ENCODE assay signal across 8 cellular contexts in the genomic region with DNA sequence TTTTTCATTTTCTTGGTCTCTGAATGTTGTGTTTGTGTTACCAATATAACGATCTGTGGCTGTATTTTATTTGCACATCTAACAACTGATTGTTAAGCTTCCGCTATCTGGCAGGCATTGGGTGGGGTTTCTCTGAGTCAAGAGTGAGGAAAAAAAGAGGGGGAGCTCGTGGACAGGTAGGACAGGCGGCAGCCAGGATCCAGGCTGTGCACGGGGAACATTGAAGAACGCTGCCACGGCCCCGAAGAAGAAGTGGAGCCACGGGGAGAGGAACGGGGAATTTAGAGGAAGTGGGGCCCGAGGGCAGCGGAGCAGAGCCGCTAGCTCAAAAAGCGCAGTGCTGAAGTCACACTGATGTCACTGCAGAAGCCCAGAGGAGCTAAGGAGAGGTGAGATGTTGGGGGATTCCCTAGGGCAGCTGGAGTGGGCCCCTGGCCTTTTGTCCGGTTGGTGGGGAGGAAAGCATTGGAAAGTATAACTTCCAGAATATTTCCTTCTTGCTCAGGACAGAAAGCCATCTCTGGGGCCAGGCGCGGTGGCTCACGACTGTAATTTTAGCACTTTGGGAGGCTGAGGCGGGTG. TPM values are rescaled to one million over a fixed set of nuclear protein-coding genes. Genes with fewer than 3 reads are reported as not detected.
DNase-seq lines count a peak whose midpoint lies in the region; ATAC-seq and TF ChIP-seq lines count a peak whose summit lies in the region.

No MANE protein-coding gene starts in this region.

- peaks cover 8% of the 10 kb centered on the region for H3K4me1 ChIP-seq in Loucy (ENCODE audit: insufficient read depth, low read length, poor library complexity, severe bottlenecking)
- H3K4me1 ChIP-seq in esophagus squamous epithelium: peaks cover 5 to 43% (median 17%) of the 10 kb centered on the region in 3 donors

- H3K9ac ChIP-seq in Loucy (ENCODE audit: low read depth, low read length, poor library complexity, severe bottlenecking): peak overlapping the region; percentile 53

- no peaks in the 10 kb centered on the region for H3K79me2 ChIP-seq in Loucy (ENCODE audit: insufficient read depth, low read length)

- peak; percentile 70 for ATAC-seq in GM21723 (IDR thresholded peaks at IDR 0.05; ENCODE audit: unreplicated experiment)

- H3K27me3 ChIP-seq in Loucy (ENCODE audit: insufficient read depth, low read length, poor library complexity, severe bottlenecking): no peaks in the 10 kb centered on the region
- no peaks in the 10 kb centered on the region for H3K27me3 ChIP-seq in esophagus squamous epithelium

- peak overlapping the region; percentile 48 to 81 (median 72) for H3K27ac ChIP-seq in esophagus squamous epithelium

- no peak for TF ChIP-seq POLR2A in esophagus squamous epithelium (IDR thresholded peaks at IDR 0.05)

- no peaks in the 10 kb centered on the region for H3K9me2 ChIP-seq in Loucy (replicated peaks; ENCODE audit: low read depth, low read length)

- DNase-seq in GM10266 (ENCODE audit: extremely low spot score) (peak; percentile 84), esophagus squamous epithelium (lab: John Stamatoyannopoulos, UW) (no peak), posterior vena cava (ENCODE audit: low spot score) (peak; percentile 88), NCI-H82 (lab: John Stamatoyannopoulos, UW) (no peak), NCI-H774 (lab: John Stamatoyannopoulos, UW) (no peak)
- DNase-seq in activated CD8-positive, alpha-beta memory T cell treated with anti-CD3 and anti-CD28 coated beads for 24 hours: peak; percentile 84

- H3K9me3 ChIP-seq in Loucy (ENCODE audit: insufficient read depth, low read depth, low read length) (no peaks in the 10 kb centered on the region), esophagus squamous epithelium (no peaks in the 10 kb centered on the region)

- H3K4me3 ChIP-seq in Loucy (ENCODE audit: low read length, poor library complexity, severe bottlenecking) (peak overlapping the region; percentile 70), esophagus squamous epithelium (peak overlapping the region; percentile 28 to 56 (median 38))

- H4K20me1 ChIP-seq in Loucy (ENCODE audit: insufficient read depth, low read length, poor library complexity, severe bottlenecking): no peaks in the 10 kb centered on the region

- peak overlapping the region; percentile 83 for H3K4me2 ChIP-seq in Loucy (ENCODE audit: low read depth, low read length, poor library complexity, severe bottlenecking)

- 20 to 23% methylated on average over 9 to 19 of the region's 19 CpGs for WGBS in esophagus squamous epithelium, 2 donors

- no peaks in the 10 kb centered on the region for H3F3A ChIP-seq in Loucy (ENCODE audit: low read depth)

- TF ChIP-seq CTCF in GM10266 (IDR thresholded peaks at IDR 0.05; ENCODE audit: control insufficient read depth, insufficient read depth, low read depth, missing control alignments) (no peak), Loucy (conservative IDR thresholded peaks at IDR 0.05; ENCODE audit: low read length) (no peak), esophagus squamous epithelium (IDR thresholded peaks at IDR 0.05) (no peak)

- peak overlapping the region; percentile 75 for H2AFZ ChIP-seq in Loucy (ENCODE audit: low read length)

- intact Hi-C loops in esophagus squamous epithelium (cut with DNase I): no loop called here
- intact Hi-C loops in posterior vena cava (cut with DNase I): loop anchor here in 1 of 2 donors (10.0 kb wide), 1 partner anchor 162 kb away; no protein-coding TSS in a partner anchor

- H3K36me3 ChIP-seq in Loucy (ENCODE audit: insufficient read depth, low read length) (no peaks in the 10 kb centered on the region), esophagus squamous epithelium (no peaks in the 10 kb centered on the region)

RNA-seq across cellular contexts. Expression of a gene that starts 20.9 kb away (rescaled TPM):
- total RNA-seq in esophagus squamous epithelium (10 to 100 TPM in 1 of 4 donors, 1 to 10 TPM in 3; 4.1 to 13.6 (median 8.2) TPM), posterior vena cava (10 to 100 TPM; 25.9 to 26.3 TPM)

Comparison
In these comparisons a context has a peak if more than half of its experiments do, and no peak if none do; other contexts are left out.
1. DNase-seq: peak in GM10266 (single experiment), activated CD8-positive, alpha-beta memory T cell treated with anti-CD3 and anti-CD28 coated beads for 24 hours (single experiment) and posterior vena cava (single experiment); none in esophagus squamous epithelium (single experiment), NCI-H82 (single experiment) and NCI-H774 (single experiment).